17 cellular contexts compared by ENCODE assay signal in genomic region chr2:26455801-26456700, GRCh38. TPM values are rescaled to one million over a fixed set of nuclear protein-coding genes. Genes with fewer than 3 reads are reported as not detected.
DNase-seq lines count a peak whose midpoint lies in the region; ATAC-seq and TF ChIP-seq lines count a peak whose summit lies in the region.
"Had no signal": no experiment of that assay in that cellular context is flagged by ENCODE, and none has a peak within 500 bp of the region (broad histone marks: within the 10 kb centered on the region; RNA-seq: fewer than 3 reads in every experiment).

No MANE protein-coding gene starts in this region.

- no peak for TF ChIP-seq POLR2A in sigmoid colon (IDR thresholded peaks at IDR 0.05)

- H3K27me3 ChIP-seq in sigmoid colon = no peaks in the 10 kb centered on the region

- no peaks in the 10 kb centered on the region for H3K9me3 ChIP-seq in sigmoid colon

- DNase-seq in GF-D8 (lab: John Stamatoyannopoulos, UW) (peak; percentile 78), SKM-1 treated with dmso at 0.1 percent for 144 hours (lab: John Stamatoyannopoulos, UW; ENCODE audit: unreplicated experiment) (peak; percentile 58), islet precursor cell (peak; percentile 47), sigmoid colon (peak; percentile 70), dedifferentiated amniotic fluid mesenchymal stem cell (ENCODE audit: extremely low spot score) (no peak), SHP77 treated with DMSO at 0.1 percent for 48 hours (lab: John Stamatoyannopoulos, UW) (no peak)
- DNase-seq: activated CD4-positive, alpha-beta T cell treated with anti-CD3 and anti-CD28 coated beads for 36 hours; anterior cingulate cortex; CD4-positive, CD25-positive, alpha-beta regulatory T cell; immature natural killer cell; stimulated activated CD4-positive, alpha-beta T cell treated with anti-CD3 and anti-CD28 coated beads, Interleukin-4, amount 100 ng/mL, for 4 hours; stimulated activated naive CD4-positive, alpha-beta T cell treated with Interleukin-2 at 50 U/mL for 16 hours had no signal

- no peaks in the 10 kb centered on the region for H3K4me1 ChIP-seq in sigmoid colon

- WGBS in sigmoid colon, 2 donors = 71 to 73% methylated on average over 21 of the region's 21 CpGs

- intact Hi-C loops in sigmoid colon (cut with DNase I) = no loop called here

- no peak overlapping the region for H3K27ac ChIP-seq in sigmoid colon

- no peak for TF ChIP-seq CTCF in sigmoid colon (IDR thresholded peaks at IDR 0.05)

- ATAC-seq in HG02885 (IDR thresholded peaks at IDR 0.05; ENCODE audit: poor library complexity, unreplicated experiment) (no peak), GM19397 (IDR thresholded peaks at IDR 0.05; ENCODE audit: unreplicated experiment) (no peak)
- ATAC-seq: activated CD4-positive, alpha-beta T cell treated with anti-CD3 and anti-CD28 coated beads for 36 hours had no signal

- H3K36me3 ChIP-seq in sigmoid colon = no peaks in the 10 kb centered on the region

- TF ChIP-seq EP300 in sigmoid colon (IDR thresholded peaks at IDR 0.05) = no peak

- no peak overlapping the region for H3K4me3 ChIP-seq in sigmoid colon

RNA-seq across cellular contexts. Expression of gene OTOF, which starts 21.9 kb away (rescaled TPM):
- under 1 TPM in 1 of 4 donors, not detected in 3; 0.71 TPM for total RNA-seq in sigmoid colon
- under 1 TPM in 1 of 3 donors, not detected in 2; 0.32 TPM for polyA plus RNA-seq in sigmoid colon
- total RNA-seq: PC-3 had no signal

RNA-seq across cellular contexts. Expression of gene DRC1, which starts 54.3 kb away (rescaled TPM):
- total RNA-seq in sigmoid colon = under 1 TPM in 1 of 4 donors, not detected in 3; 0.54 TPM
- polyA plus RNA-seq in sigmoid colon = under 1 TPM in 1 of 3 donors, not detected in 2; 0.06 TPM
- total RNA-seq: activated CD4-positive, alpha-beta T cell treated with anti-CD3 and anti-CD28 coated beads for 36 hours; CD4-positive, CD25-positive, alpha-beta regulatory T cell; M059J; PC-3; T-helper 1 cell treated with Interleukin-12 subunit alpha and Interleukin-12 subunit beta and Interleukin-4 antibody, amounts not matched to agents 30 ng/mL and 1 ng/mL, for 36 hours had no signal
- polyA plus RNA-seq: CD4-positive, CD25-positive, alpha-beta regulatory T cell; immature natural killer cell had no signal

Comparison
In these comparisons a context has a peak if more than half of its experiments do, and no peak if none do; other contexts are left out.
1. DNase-seq: peak in GF-D8 (single experiment), SKM-1 treated with dmso at 0.1 percent for 144 hours (single experiment), islet precursor cell (single experiment) and sigmoid colon (single experiment); none in dedifferentiated amniotic fluid mesenchymal stem cell (single experiment) and SHP77 treated with DMSO at 0.1 percent for 48 hours (single experiment).